ENCODE assay signal across 15 cellular contexts in genomic region chr7:2233876-2234275, GRCh38. TPM values are rescaled to one million over a fixed set of nuclear protein-coding genes. Genes with fewer than 3 reads are reported as not detected.
DNase-seq lines count a peak whose midpoint lies in the region; ATAC-seq and TF ChIP-seq lines count a peak whose summit lies in the region.
"Had no signal": no experiment of that assay in that cellular context is flagged by ENCODE, and none has a peak within 500 bp of the region (broad histone marks: within the 10 kb centered on the region; RNA-seq: fewer than 3 reads in every experiment).

No MANE protein-coding gene starts in this region.

- peak overlapping the region; percentile 59 for H3K27ac Mint-ChIP-seq in activated CD8-positive, alpha-beta memory T cell treated with anti-CD3 and anti-CD28 coated beads, Interleukin-2, amount 10 ng/mL, durations not matched to agents 7 days and 5 days
- H3K27ac Mint-ChIP-seq in WTC11: no peak overlapping the region
- H3K27ac Mint-ChIP-seq in endodermal cell: no peak overlapping the region

- H3K4me3 Mint-ChIP-seq in activated CD8-positive, alpha-beta memory T cell treated with anti-CD3 and anti-CD28 coated beads, Interleukin-2, amount 10 ng/mL, durations not matched to agents 7 days and 5 days: peak overlapping the region; percentile 53
- peak overlapping the region; percentile 96 for H3K4me3 Mint-ChIP-seq in WTC11
- H3K4me3 Mint-ChIP-seq in endodermal cell: peak overlapping the region; percentile 82

- H3K9me3 ChIP-seq in endodermal cell (ENCODE audit: control insufficient read depth, low read length): no peaks in the 10 kb centered on the region
- H3K9me3 ChIP-seq in skeletal muscle satellite cell (replicated peaks; ENCODE audit: low read length): no peaks in the 10 kb centered on the region
- no peaks in the 10 kb centered on the region for H3K9me3 ChIP-seq in SK-N-SH
- no peaks in the 10 kb centered on the region for H3K9me3 ChIP-seq in SJCRH30 (replicated peaks)
- H3K9me3 ChIP-seq: prostate gland had no signal

- no peak overlapping the region for H3K4me3 ChIP-seq in endodermal cell (ENCODE audit: low read length)
- H3K4me3 ChIP-seq in skeletal muscle satellite cell (ENCODE audit: low read length): no peak overlapping the region
- no peak overlapping the region for H3K4me3 ChIP-seq in SK-N-SH (ENCODE audit: low read depth in 2 of 2, low read length in 1 of 2)
- H3K4me3 ChIP-seq in SJCRH30: no peak overlapping the region

- peak overlapping the region; percentile 23 for H3K4me2 ChIP-seq in skeletal muscle satellite cell (ENCODE audit: low read length)
- H3K4me2 ChIP-seq in SK-N-SH: no peak overlapping the region

- no peaks in the 10 kb centered on the region for H3K4me1 ChIP-seq in endodermal cell (ENCODE audit: control insufficient read depth, insufficient read depth, low read length)
- peaks cover 27% of the 10 kb centered on the region for H3K4me1 ChIP-seq in skeletal muscle satellite cell (ENCODE audit: control insufficient read depth, insufficient read depth, low read length)
- peaks cover 0 to 32% of the 10 kb centered on the region in 2 experiments; a peak in 1 of 4 replicates for H3K4me1 ChIP-seq in SK-N-SH (ENCODE audit: control insufficient read depth in 1 of 2, insufficient read depth in 2 of 2, low read depth in 1 of 2, low read length in 1 of 2)
- no peaks in the 10 kb centered on the region for H3K4me1 ChIP-seq in SJCRH30
- H3K4me1 ChIP-seq: prostate gland had no signal

- CTCF ChIA-PET in activated CD8-positive, alpha-beta memory T cell treated with anti-CD3 and anti-CD28 coated beads, Interleukin-2, amount 10 ng/mL, durations not matched to agents 7 days and 5 days (lab: Charles Lee): interaction anchor here (1.3 kb wide), 1 partner anchor 655 kb away, joined by 4 read pairs; no protein-coding TSS in a partner anchor
- CTCF ChIA-PET in WTC11 (lab: Charles Lee): interaction anchor here (1.6 kb wide), 1 partner anchor 114 kb away, joined by 4 read pairs; no protein-coding TSS in a partner anchor
- CTCF ChIA-PET in SK-N-SH (lab: Yijun Ruan, JAX): interaction anchor here (1.5 kb wide), 1 partner anchor 8 kb away, joined by 4 read pairs; the partner anchor contains the start of genes MRM2 and NUDT1

- no peaks in the 10 kb centered on the region for H3K27me3 ChIP-seq in endodermal cell (ENCODE audit: control insufficient read depth, insufficient read depth, low read length, poor library complexity, severe bottlenecking)
- H3K27me3 ChIP-seq in skeletal muscle satellite cell (ENCODE audit: control insufficient read depth, insufficient read depth, low read length): no peaks in the 10 kb centered on the region
- H3K27me3 ChIP-seq in SK-N-SH (ENCODE audit: insufficient read depth): no peaks in the 10 kb centered on the region
- H3K27me3 ChIP-seq in SJCRH30: no peaks in the 10 kb centered on the region

- TF ChIP-seq CTCF in WTC11 (IDR thresholded peaks at IDR 0.05) (no peak), endodermal cell (conservative IDR thresholded peaks at IDR 0.05) (no peak), SK-N-SH (IDR thresholded peaks at IDR 0.05) (no peak)

- TF ChIP-seq EP300 in SK-N-SH (IDR thresholded peaks at IDR 0.05; ENCODE audit: borderline replicate concordance in 1 of 2, low read depth in 1 of 2, low read length in 1 of 2): no peak

- H3K27me3 Mint-ChIP-seq in activated CD8-positive, alpha-beta memory T cell treated with anti-CD3 and anti-CD28 coated beads, Interleukin-2, amount 10 ng/mL, durations not matched to agents 7 days and 5 days: no peaks in the 10 kb centered on the region
- no peaks in the 10 kb centered on the region for H3K27me3 Mint-ChIP-seq in WTC11 (ENCODE audit: low read depth)
- H3K27me3 Mint-ChIP-seq in endodermal cell (ENCODE audit: insufficient read depth): no peaks in the 10 kb centered on the region

- H3K36me3 ChIP-seq in endodermal cell (ENCODE audit: control insufficient read depth, insufficient read depth, low read length) (peaks cover 66% of the 10 kb centered on the region), skeletal muscle satellite cell (ENCODE audit: insufficient read depth, low read length) (peaks cover 52% of the 10 kb centered on the region), SK-N-SH (replicated peaks in 1 of 2; ENCODE audit: control insufficient read depth in 1 of 2, insufficient read depth in 2 of 2, low read length in 1 of 2) (peaks cover 55 to 57% of the 10 kb centered on the region in 2 experiments), SJCRH30 (peaks cover 27% of the 10 kb centered on the region)

- DNase-seq in activated CD8-positive, alpha-beta memory T cell treated with anti-CD3 and anti-CD28 coated beads, Interleukin-2, amount 10 ng/mL, durations not matched to agents 7 days and 5 days: no peak
- no peak for DNase-seq in activated CD8-positive, alpha-beta memory T cell treated with anti-CD3 and anti-CD28 coated beads, Interleukin-2, amount 50 U/mL, for 4 hours
- DNase-seq in WTC11 (ENCODE audit: low spot score): no peak
- DNase-seq in endodermal cell: no peak
- DNase-seq in T1000 (lab: John Stamatoyannopoulos, UW): no peak
- no peak for DNase-seq in SK-N-SH
- DNase-seq in SJCRH30: no peak
- DNase-seq: ACHN; DMS79; erythroblast; NCI-H1048; NCI-H345; stimulated activated CD4-positive, alpha-beta T cell treated with anti-CD3 and anti-CD28 coated beads, Interleukin-15, amount 100 ng/mL, for 24 hours had no signal

- ATAC-seq in activated CD8-positive, alpha-beta memory T cell treated with anti-CD3 and anti-CD28 coated beads, Interleukin-2, amount 10 ng/mL, durations not matched to agents 7 days and 5 days: no peak
- ATAC-seq in WTC11: no peak

- no peaks in the 10 kb centered on the region for H3K9me3 Mint-ChIP-seq in activated CD8-positive, alpha-beta memory T cell treated with anti-CD3 and anti-CD28 coated beads, Interleukin-2, amount 10 ng/mL, durations not matched to agents 7 days and 5 days (ENCODE audit: low read depth)
- H3K9me3 Mint-ChIP-seq in WTC11 (no peaks in the 10 kb centered on the region), endodermal cell (no peaks in the 10 kb centered on the region)

- no peaks in the 10 kb centered on the region for H4K20me1 ChIP-seq in SK-N-SH (ENCODE audit: insufficient read depth)

- no peak for TF ChIP-seq RAD21 in SK-N-SH (IDR thresholded peaks at IDR 0.05; ENCODE audit: low read length)

- peaks cover 29% of the 10 kb centered on the region for H3K4me1 Mint-ChIP-seq in activated CD8-positive, alpha-beta memory T cell treated with anti-CD3 and anti-CD28 coated beads, Interleukin-2, amount 10 ng/mL, durations not matched to agents 7 days and 5 days
- H3K4me1 Mint-ChIP-seq in WTC11: peaks cover 13% of the 10 kb centered on the region
- H3K4me1 Mint-ChIP-seq in endodermal cell: peaks cover 9% of the 10 kb centered on the region

- no peak overlapping the region for H3K9ac ChIP-seq in endodermal cell (ENCODE audit: extremely low read depth, low read length, poor library complexity, severe bottlenecking)
- H3K9ac ChIP-seq in skeletal muscle satellite cell (ENCODE audit: low read depth, low read length): peak overlapping the region; percentile 12
- H3K9ac ChIP-seq in SK-N-SH: no peak overlapping the region

- 94 to 96% methylated on average over 5 to 6 of the region's 6 CpGs for WGBS in endodermal cell (ENCODE audit: insufficient coverage in 1 of 2, insufficient read length in 1 of 2), 2 experiments
- WGBS in SK-N-SH (ENCODE audit: low lambda C conversion rate): 89% methylated on average over 6 of the region's 6 CpGs

- H3K36me3 Mint-ChIP-seq in activated CD8-positive, alpha-beta memory T cell treated with anti-CD3 and anti-CD28 coated beads, Interleukin-2, amount 10 ng/mL, durations not matched to agents 7 days and 5 days: peaks cover 27% of the 10 kb centered on the region
- H3K36me3 Mint-ChIP-seq in WTC11 (peaks cover 44% of the 10 kb centered on the region), endodermal cell (ENCODE audit: low read depth) (peaks cover 56% of the 10 kb centered on the region)

- no peak overlapping the region for H2AFZ ChIP-seq in SK-N-SH (ENCODE audit: low read depth)

- peaks cover 66% of the 10 kb centered on the region for H3K79me2 ChIP-seq in SK-N-SH (ENCODE audit: insufficient read depth)

- no peaks in the 10 kb centered on the region for H3K9me2 ChIP-seq in SK-N-SH

- H3F3A ChIP-seq in SK-N-SH (replicated peaks; ENCODE audit: insufficient read depth): peaks cover 30% of the 10 kb centered on the region

- H3K27ac ChIP-seq in endodermal cell (ENCODE audit: low read depth, low read length): no peak overlapping the region
- H3K27ac ChIP-seq in SK-N-SH (ENCODE audit: low read depth in 2 of 2, low read length in 1 of 2): peak overlapping the region in 1 of 2 experiments; percentile 10; a peak in 1 of 4 replicates
- H3K27ac ChIP-seq in SJCRH30: no peak overlapping the region

- POLR2A ChIA-PET in WTC11 (lab: Charles Lee) (no interaction called here), SK-N-SH (lab: Yijun Ruan, JAX) (interaction anchor here (0.6 to 0.7 kb wide), 3 partner anchors 25 to 416 kb away, joined by 3 read pairs; no protein-coding TSS in a partner anchor)

RNA-seq across cellular contexts. Expression of gene MAD1L1, which starts 1.1 kb away (rescaled TPM):
- total RNA-seq in activated CD8-positive, alpha-beta memory T cell treated with anti-CD3 and anti-CD28 coated beads, Interleukin-2, amount 10 ng/mL, durations not matched to agents 7 days and 5 days: 10 to 100 TPM; 60.0 to 97.7 TPM
- 43.8 to 47.8 TPM (median 46.7 TPM) in 3 replicates for total RNA-seq in WTC11 (2021)
- total RNA-seq in endodermal cell: 10 to 100 TPM; 59.1 to 61.4 TPM
- 33.1 TPM for polyA plus RNA-seq in endodermal cell (2013, experiment 1 of 2)
- polyA plus RNA-seq in endodermal cell (2013, experiment 2 of 2): 29.4 TPM
- total RNA-seq in skeletal muscle satellite cell (2012; rRNA removed): 34.2 and 37.4 TPM in 2 replicates
- polyA plus RNA-seq in SK-N-SH (2012; rRNA removed): 28.7 and 46.2 TPM in 2 replicates
- polyA plus RNA-seq in SK-N-SH (2012; cell fraction: cytosol; rRNA removed): 20.4 and 23.6 TPM in 2 replicates
- 29.9 and 64.7 TPM in 2 replicates for polyA plus RNA-seq in SK-N-SH (2012; cell fraction: nucleus; rRNA removed)
- 25.9 and 31.5 TPM in 2 replicates for total RNA-seq in SJCRH30 (2014; rRNA removed; shearing (Covaris generic))

RNA-seq across cellular contexts. Expression of gene MRM2, which starts 8.1 kb away (rescaled TPM):
- 10 to 100 TPM; 27.6 to 35.1 TPM for total RNA-seq in activated CD8-positive, alpha-beta memory T cell treated with anti-CD3 and anti-CD28 coated beads, Interleukin-2, amount 10 ng/mL, durations not matched to agents 7 days and 5 days
- total RNA-seq in WTC11 (2021) (33.6 to 38.9 TPM (median 34.7 TPM) in 3 replicates), endodermal cell (10 to 100 TPM; 38.9 TPM)
- polyA plus RNA-seq in endodermal cell (2013, experiment 1 of 2): 33.3 TPM
- polyA plus RNA-seq in endodermal cell (2013, experiment 2 of 2): 31.5 TPM
- 16.6 and 19.3 TPM in 2 replicates for total RNA-seq in skeletal muscle satellite cell (2012; rRNA removed)
- polyA plus RNA-seq in SK-N-SH (2012; rRNA removed): 30.7 and 34.8 TPM in 2 replicates
- 36.0 and 37.6 TPM in 2 replicates for polyA plus RNA-seq in SK-N-SH (2012; cell fraction: cytosol; rRNA removed)
- 13.9 and 18.7 TPM in 2 replicates for polyA plus RNA-seq in SK-N-SH (2012; cell fraction: nucleus; rRNA removed)
- total RNA-seq in SJCRH30 (2014; rRNA removed; shearing (Covaris generic)): 39.6 and 42.4 TPM in 2 replicates

RNA-seq across cellular contexts. Expression of gene NUDT1, which starts 8.2 kb away (rescaled TPM):
- 100 to 1,000 TPM in 1 of 2 experiments, 10 to 100 TPM in 1; 85.7 to 105 TPM for total RNA-seq in activated CD8-positive, alpha-beta memory T cell treated with anti-CD3 and anti-CD28 coated beads, Interleukin-2, amount 10 ng/mL, durations not matched to agents 7 days and 5 days
- total RNA-seq in WTC11 (2021) (100 to 108 TPM (median 102 TPM) in 3 replicates), endodermal cell (10 to 100 TPM; 56.0 to 84.7 TPM)
- 64.0 TPM for polyA plus RNA-seq in endodermal cell (2013, experiment 1 of 2)
- 61.0 TPM for polyA plus RNA-seq in endodermal cell (2013, experiment 2 of 2)
- total RNA-seq in skeletal muscle satellite cell (2012; rRNA removed): 19.0 and 28.6 TPM in 2 replicates
- polyA plus RNA-seq in SK-N-SH (2012; rRNA removed): 79.5 and 98.1 TPM in 2 replicates
- 69.1 and 83.0 TPM in 2 replicates for polyA plus RNA-seq in SK-N-SH (2012; cell fraction: cytosol; rRNA removed)
- polyA plus RNA-seq in SK-N-SH (2012; cell fraction: nucleus; rRNA removed): 53.9 and 64.3 TPM in 2 replicates
- total RNA-seq in SJCRH30 (2014; rRNA removed; shearing (Covaris generic)): 71.2 and 91.3 TPM in 2 replicates
